ENCODE assay signal across 29 cellular contexts in genomic region chr4:69039071-69039470, GRCh38. TPM values are rescaled to one million over a fixed set of nuclear protein-coding genes. Genes with fewer than 3 reads are reported as not detected.
"Had no signal": no experiment of that assay in that cellular context is flagged by ENCODE, and none has a peak within 500 bp of the region (broad histone marks: within the 10 kb centered on the region; RNA-seq: fewer than 3 reads in every experiment).

No MANE protein-coding gene starts in this region.

- H3K4me3 ChIP-seq: coronary artery, hepatocyte, lower lobe of right lung, mucosa of descending colon, pancreas, psoas muscle, skin epidermis, testis had no signal

- H3K27me3 ChIP-seq: hepatocyte, pancreas, testis had no signal

- H3K36me3 ChIP-seq: lower lobe of right lung, pancreas had no signal

- DNase-seq: activated B cell treated with CpG ODN at 0.5 μM for 24 hours; activated CD4-positive, alpha-beta T cell treated with anti-CD3 and anti-CD28 coated beads for 36 hours; activated CD4-positive, alpha-beta T cell treated with anti-CD3 and anti-CD28 coated beads, Interleukin-2, amount 50 U/mL, for 4 hours; activated naive CD4-positive, alpha-beta T cell treated with Interleukin-2 at 50 U/mL for 16 hours; activated naive CD8-positive, alpha-beta T cell treated with anti-CD3 and anti-CD28 coated beads for 36 hours; activated T-cell treated with anti-CD3 and anti-CD28 coated beads, Interleukin-2, amount 50 U/mL, for 48 hours; amniotic stem cell; cerebellar nuclear complex; foreskin melanocyte; glutamatergic neuron; immature natural killer cell; lower lobe of right lung; mesendoderm; nephron progenitor cell; pancreas; psoas muscle; right cardiac atrium; stimulated activated CD4-positive, alpha-beta T cell treated with anti-CD3 and anti-CD28 coated beads, Interleukin-2, amount 100 ng/mL, for 24 hours; T1000; testis; trophoblast cell had no signal

- H3K4me2 ChIP-seq: hepatocyte had no signal

- ATAC-seq: activated CD4-positive, alpha-beta T cell treated with anti-CD3 and anti-CD28 coated beads for 36 hours; left lobe of liver; lower lobe of right lung; pancreas; psoas muscle; right cardiac atrium; stimulated activated memory B cell treated with anti-CD40 and anti-IgM and Interleukin-4, amounts not matched to agents 10 μg/mL and 1 μg/mL and 100 μg/mL, for 72 hours had no signal

- H2AFZ ChIP-seq: hepatocyte had no signal

- H3K9me3 ChIP-seq: lower lobe of right lung, pancreas, psoas muscle, testis had no signal

- H3K79me2 ChIP-seq: hepatocyte had no signal

- H3K4me1 ChIP-seq: lower lobe of right lung, pancreas, psoas muscle, testis had no signal

- H3K27ac ChIP-seq: coronary artery, hepatocyte, lower lobe of right lung, pancreas, psoas muscle, skin epidermis, testis had no signal

RNA-seq across cellular contexts. Expression of gene UGT2B7, which starts 57.2 kb away (rescaled TPM):
- total RNA-seq: activated B cell treated with CpG ODN at 0.5 μM for 24 hours; activated CD4-positive, alpha-beta T cell treated with anti-CD3 and anti-CD28 coated beads for 36 hours; activated CD8-positive, alpha-beta memory T cell treated with anti-CD3 and anti-CD28 coated beads for 36 hours; activated naive CD8-positive, alpha-beta T cell treated with anti-CD3 and anti-CD28 coated beads for 36 hours; fibroblast of lung; lower lobe of right lung; psoas muscle; right cardiac atrium had no signal
- polyA plus RNA-seq: fibroblast of lung, immature natural killer cell, right cardiac atrium had no signal
